ENCODE assay signal across 11 cellular contexts in the genomic region with DNA sequence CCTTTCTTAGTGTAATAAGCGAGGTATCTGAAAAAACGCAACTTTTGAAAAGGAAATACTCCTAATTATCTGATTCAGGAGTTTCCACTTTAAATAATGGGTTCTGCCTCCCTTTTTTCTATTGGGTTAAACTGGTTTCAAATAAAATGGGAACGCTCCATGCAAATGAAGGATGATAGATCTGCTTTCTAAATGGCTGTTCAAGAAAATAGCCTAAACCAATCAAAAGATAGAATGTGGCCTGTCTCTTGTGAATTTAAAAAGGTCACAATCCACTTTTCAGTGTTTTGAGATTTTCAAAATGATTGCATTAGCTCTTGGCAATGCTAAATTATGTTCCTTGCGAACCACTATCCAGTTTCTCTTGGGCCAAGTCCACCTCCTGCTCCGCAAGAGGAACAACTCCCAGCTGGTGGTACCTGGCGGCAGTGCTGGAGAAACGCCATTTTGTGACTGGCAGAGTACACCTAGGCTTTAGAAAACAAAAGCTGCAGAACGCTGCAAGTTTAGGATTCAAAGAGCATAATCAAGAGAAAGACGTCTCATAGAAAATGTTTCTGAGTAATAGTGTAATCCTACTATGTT. TPM values are rescaled to one million over a fixed set of nuclear protein-coding genes. Genes with fewer than 3 reads are reported as not detected.
DNase-seq lines count a peak whose midpoint lies in the region; ATAC-seq and TF ChIP-seq lines count a peak whose summit lies in the region.
"Had no signal": no experiment of that assay in that cellular context is flagged by ENCODE, and none has a peak within 500 bp of the region (broad histone marks: within the 10 kb centered on the region; RNA-seq: fewer than 3 reads in every experiment).

No MANE protein-coding gene starts in this region.

- no peak for ATAC-seq in naive thymus-derived CD4-positive, alpha-beta T cell
- no peak for ATAC-seq in GM18909 (IDR thresholded peaks at IDR 0.05; ENCODE audit: poor library complexity, unreplicated experiment)

- H3K9me3 ChIP-seq in Caco-2, result no peaks in the 10 kb centered on the region
- H3K9me3 ChIP-seq in naive thymus-derived CD4-positive, alpha-beta T cell (ENCODE audit: control insufficient read depth in 2 of 3, low read length in 3 of 3), result no peaks in the 10 kb centered on the region
- no peaks in the 10 kb centered on the region for H3K9me3 ChIP-seq in SJCRH30 (replicated peaks)

- in situ Hi-C loops in GM13976 (cut with MboI; ENCODE audit: low sequenced_read_pairs, unreplicated experiment), result no loop called here

- DNase-seq in Caco-2, result no peak
- DNase-seq in choroid plexus epithelial cell (ENCODE audit: low read depth), result peak; percentile 53
- peak in 1 of 9 donors; percentile 7 for DNase-seq in naive thymus-derived CD4-positive, alpha-beta T cell
- no peak for DNase-seq in GM13976 (ENCODE audit: low spot score)
- no peak for DNase-seq in SJCRH30
- DNase-seq in SIG-M5 (lab: John Stamatoyannopoulos, UW), result no peak
- DNase-seq: NCI-H446 treated with DMSO at 0.1 percent for 48 hours; stimulated activated CD4-positive, alpha-beta T cell treated with anti-CD3 and anti-CD28 coated beads, Interleukin-2, amount 100 ng/mL, for 48 hours; T1000 had no signal

- H3K27me3 ChIP-seq in Caco-2 (replicated peaks; ENCODE audit: control insufficient read depth, insufficient read depth, low read length) (no peaks in the 10 kb centered on the region), SJCRH30 (no peaks in the 10 kb centered on the region)
- H3K27me3 ChIP-seq in naive thymus-derived CD4-positive, alpha-beta T cell (ENCODE audit: control insufficient read depth in 2 of 2, insufficient read depth in 2 of 2, low read length in 2 of 2), result no peaks in the 10 kb centered on the region

- no peak overlapping the region for H3K27ac Mint-ChIP-seq in Caco-2 (ENCODE audit: unreplicated experiment)
- H3K27ac Mint-ChIP-seq in IgD-negative memory B cell, result peak overlapping the region; percentile 68 to 81 (median 73)
- H3K27ac Mint-ChIP-seq in naive thymus-derived CD4-positive, alpha-beta T cell, result peak overlapping the region in 8 of 9 donors; percentile 34 to 100 (median 86)

- peaks cover 6% of the 10 kb centered on the region for H3K4me1 Mint-ChIP-seq in Caco-2 (ENCODE audit: low read depth, unreplicated experiment)
- peaks cover 3 to 10% (median 9%) of the 10 kb centered on the region in 3 donors for H3K4me1 Mint-ChIP-seq in IgD-negative memory B cell
- peaks cover 10 to 53% (median 36%) of the 10 kb centered on the region in 7 donors for H3K4me1 Mint-ChIP-seq in naive thymus-derived CD4-positive, alpha-beta T cell

- H3K4me3 ChIP-seq in Caco-2 (ENCODE audit: low read depth, low read length) (no peak overlapping the region), choroid plexus epithelial cell (ENCODE audit: low read depth, low read length) (peak overlapping the region; percentile 1), SJCRH30 (no peak overlapping the region)
- H3K4me3 ChIP-seq in naive thymus-derived CD4-positive, alpha-beta T cell (ENCODE audit: low read length), result no peak overlapping the region

- H3K4me3 Mint-ChIP-seq in Caco-2 (ENCODE audit: unreplicated experiment) (peak overlapping the region; percentile 27), IgD-negative memory B cell (peak overlapping the region in 2 of 4 donors; percentile 3 to 65)
- H3K4me3 Mint-ChIP-seq in naive thymus-derived CD4-positive, alpha-beta T cell, result peak overlapping the region in 8 of 10 donors; percentile 19 to 99 (median 78)

- no TSS peak for BruUV-seq in Caco-2 (replicated peaks; lab: Mats Ljungman, UMichigan)

- H3K36me3 Mint-ChIP-seq in Caco-2 (ENCODE audit: insufficient read depth, unreplicated experiment), result peaks cover 14% of the 10 kb centered on the region
- H3K36me3 Mint-ChIP-seq in IgD-negative memory B cell, result peaks cover 3% of the 10 kb centered on the region
- peaks cover 0 to 2% (median 0%) of the 10 kb centered on the region in 5 donors for H3K36me3 Mint-ChIP-seq in naive thymus-derived CD4-positive, alpha-beta T cell

- H3K4me1 ChIP-seq in Caco-2 (peaks cover 7% of the 10 kb centered on the region), SJCRH30 (no peaks in the 10 kb centered on the region)
- peaks cover 0 to 9% of the 10 kb centered on the region in 2 donors for H3K4me1 ChIP-seq in naive thymus-derived CD4-positive, alpha-beta T cell (ENCODE audit: control insufficient read depth in 2 of 2, insufficient read depth in 2 of 2, low read length in 2 of 2)

- no peak for TF ChIP-seq CTCF in Caco-2 (IDR thresholded peaks at IDR 0.05; ENCODE audit: insufficient read depth in 1 of 2, low read depth in 1 of 2, low read length in 1 of 2, severe bottlenecking in 1 of 2, unreplicated experiment in 1 of 2)
- no peak for TF ChIP-seq CTCF in choroid plexus epithelial cell (conservative IDR thresholded peaks at IDR 0.05; ENCODE audit: low read depth, low read length)
- TF ChIP-seq CTCF in GM13976 (IDR thresholded peaks at IDR 0.05; ENCODE audit: borderline replicate concordance, control extremely low read depth, extremely low read depth, insufficient read depth, missing control alignments), result no peak

- H3K27me3 Mint-ChIP-seq in Caco-2 (ENCODE audit: insufficient read depth, unreplicated experiment), result no peaks in the 10 kb centered on the region
- no peaks in the 10 kb centered on the region for H3K27me3 Mint-ChIP-seq in IgD-negative memory B cell
- peaks cover 0 to 6% (median 0%) of the 10 kb centered on the region in 5 donors for H3K27me3 Mint-ChIP-seq in naive thymus-derived CD4-positive, alpha-beta T cell

- H3K9me3 Mint-ChIP-seq in Caco-2 (ENCODE audit: unreplicated experiment), result no peaks in the 10 kb centered on the region
- H3K9me3 Mint-ChIP-seq in IgD-negative memory B cell, result peaks cover 0 to 7% (median 2%) of the 10 kb centered on the region in 3 donors
- H3K9me3 Mint-ChIP-seq in naive thymus-derived CD4-positive, alpha-beta T cell, result peaks cover 0 to 17% (median 3%) of the 10 kb centered on the region in 11 donors

- no peak overlapping the region for H3K27ac ChIP-seq in naive thymus-derived CD4-positive, alpha-beta T cell (ENCODE audit: low read depth, low read length)
- H3K27ac ChIP-seq in SJCRH30, result no peak overlapping the region

- no peaks in the 10 kb centered on the region for H3K36me3 ChIP-seq in Caco-2 (ENCODE audit: control insufficient read depth, insufficient read depth, low read length)
- H3K36me3 ChIP-seq in naive thymus-derived CD4-positive, alpha-beta T cell (ENCODE audit: control insufficient read depth in 2 of 3, insufficient read depth in 3 of 3, low read length in 3 of 3), result no peaks in the 10 kb centered on the region
- no peaks in the 10 kb centered on the region for H3K36me3 ChIP-seq in SJCRH30

- intact Hi-C loops in Caco-2 (cut with micrococcal nuclease; ENCODE audit: unreplicated experiment), result no loop called here
- intact Hi-C loops in naive thymus-derived CD4-positive, alpha-beta T cell (cut with micrococcal nuclease), result no loop called here

- CTCF ChIA-PET in Caco-2 (lab: Charles Lee), result no interaction called here
- CTCF ChIA-PET in naive thymus-derived CD4-positive, alpha-beta T cell (lab: Charles Lee), result interaction anchor here (1.4 to 1.5 kb wide), 2 partner anchors 13 to 16 kb away, joined by 4 read pairs; no protein-coding TSS in a partner anchor

- POLR2A ChIA-PET in Caco-2 (lab: Charles Lee), result no interaction called here
- POLR2A ChIA-PET in naive thymus-derived CD4-positive, alpha-beta T cell (lab: Charles Lee), result interaction anchor here (0.6 to 29.9 kb wide), 38 partner anchors 12 to 1875 kb away, joined by 3 to 2497 read pairs (median 18); a partner anchor contains a TSS

RNA-seq across cellular contexts. Expression of a gene that starts 56.8 kb away (rescaled TPM):
- total RNA-seq in Caco-2 (2022), result 0.53 and 0.70 TPM in 2 replicates
- 23.7 TPM for polyA plus RNA-seq in IgD-negative memory B cell
- total RNA-seq in naive thymus-derived CD4-positive, alpha-beta T cell, result 10 to 100 TPM; 17.4 to 32.8 (median 29.9) TPM
- 1 to 10 TPM; 4.4 to 9.5 TPM for polyA plus RNA-seq in naive thymus-derived CD4-positive, alpha-beta T cell
- total RNA-seq in SJCRH30 (2014; rRNA removed; shearing (Covaris generic)), result 3.2 and 3.3 TPM in 2 replicates
